In genomic region chr17:77404812-77405581, GRCh38 we compare ENCODE assay signal across 8 cellular contexts.
DNase-seq lines count a peak whose midpoint lies in the region; ATAC-seq and TF ChIP-seq lines count a peak whose summit lies in the region.

No MANE protein-coding gene starts in this region.

- peak overlapping the region; percentile 92 for H3K27ac Mint-ChIP-seq in activated T-helper 1 cell treated with anti-CD3 and anti-CD28 coated beads, Interleukin-12 subunit alpha, Interleukin-12 subunit beta, Interleukin-2, Interleukin-4 antibody, amounts not matched to agents 30 ng/mL and 10 ng/mL and 1 ng/mL, durations not matched to agents 14 hours and 24 hours and 36 hours

- peaks cover 88% of the 10 kb centered on the region for H3K4me1 Mint-ChIP-seq in activated T-helper 1 cell treated with anti-CD3 and anti-CD28 coated beads, Interleukin-12 subunit alpha, Interleukin-12 subunit beta, Interleukin-2, Interleukin-4 antibody, amounts not matched to agents 30 ng/mL and 10 ng/mL and 1 ng/mL, durations not matched to agents 14 hours and 24 hours and 36 hours (ENCODE audit: low read depth)

- peak overlapping the region; percentile 92 for H3K4me3 Mint-ChIP-seq in activated T-helper 1 cell treated with anti-CD3 and anti-CD28 coated beads, Interleukin-12 subunit alpha, Interleukin-12 subunit beta, Interleukin-2, Interleukin-4 antibody, amounts not matched to agents 30 ng/mL and 10 ng/mL and 1 ng/mL, durations not matched to agents 14 hours and 24 hours and 36 hours

- H3K27me3 ChIP-seq in DOHH2 (ENCODE audit: control insufficient read depth, low read length), result no peaks in the 10 kb centered on the region
- H3K27me3 ChIP-seq in GM23248 (replicated peaks; ENCODE audit: insufficient read depth), result no peaks in the 10 kb centered on the region
- no peaks in the 10 kb centered on the region for H3K27me3 ChIP-seq in OCI-LY1 (ENCODE audit: insufficient read depth, low read length)

- ATAC-seq in GM18909 (IDR thresholded peaks at IDR 0.05; ENCODE audit: poor library complexity, unreplicated experiment), result no peak
- ATAC-seq in HG03469 (IDR thresholded peaks at IDR 0.05; ENCODE audit: unreplicated experiment), result no peak

- H3K9me2 ChIP-seq in DOHH2 (replicated peaks; ENCODE audit: control insufficient read depth, low read length) (no peaks in the 10 kb centered on the region), GM23248 (ENCODE audit: insufficient read depth) (no peaks in the 10 kb centered on the region), OCI-LY1 (ENCODE audit: low read depth, low read length) (no peaks in the 10 kb centered on the region)

- peak overlapping the region; percentile 87 for H3K4me2 ChIP-seq in DOHH2 (ENCODE audit: low read length)
- peak overlapping the region; percentile 40 for H3K4me2 ChIP-seq in GM23248 (ENCODE audit: unreplicated experiment)
- peak overlapping the region; percentile 55 for H3K4me2 ChIP-seq in OCI-LY1 (ENCODE audit: low read length)

- DNase-seq in GM23248, result peak; percentile 88
- DNase-seq in activated T-helper 1 cell treated with anti-CD3 and anti-CD28 coated beads, Interleukin-12 subunit alpha, Interleukin-12 subunit beta, Interleukin-2, Interleukin-4 antibody, amounts not matched to agents 30 ng/mL and 10 ng/mL and 1 ng/mL, durations not matched to agents 14 hours and 24 hours and 36 hours (ENCODE audit: low spot score), result peak; percentile 83
- DNase-seq in cardiac septum (ENCODE audit: low spot score), result peak; percentile 91
- DNase-seq in stimulated activated CD4-positive, alpha-beta T cell treated with anti-CD3 and anti-CD28 coated beads, Interleukin-1b, Interleukin-23, amount 100 ng/mL, for 4 hours (ENCODE audit: low read depth in 2 of 2), result peak; percentile 61 to 78

- H3K36me3 Mint-ChIP-seq in activated T-helper 1 cell treated with anti-CD3 and anti-CD28 coated beads, Interleukin-12 subunit alpha, Interleukin-12 subunit beta, Interleukin-2, Interleukin-4 antibody, amounts not matched to agents 30 ng/mL and 10 ng/mL and 1 ng/mL, durations not matched to agents 14 hours and 24 hours and 36 hours (ENCODE audit: low read depth), result peaks cover 33% of the 10 kb centered on the region

- H3K27ac ChIP-seq in DOHH2 (ENCODE audit: low read depth, low read length) (peak overlapping the region; percentile 87), GM23248 (peak overlapping the region; percentile 65), OCI-LY1 (ENCODE audit: low read depth, low read length, poor library complexity, severe bottlenecking) (peak overlapping the region; percentile 87)

- H3K9ac ChIP-seq in GM23248, result peak overlapping the region; percentile 50
- H3K9ac ChIP-seq in OCI-LY1 (ENCODE audit: low read length), result peak overlapping the region; percentile 55

- 53 to 57% methylated on average over 20 of the region's 20 CpGs for WGBS in GM23248 (ENCODE audit: low coverage in 1 of 2, low lambda C conversion rate in 2 of 2, missing lambda C conversion rate in 2 of 2), 2 experiments

- in situ Hi-C loops in GM23248 (cut with MboI), result no loop called here

- H3K4me1 ChIP-seq in DOHH2 (ENCODE audit: control insufficient read depth, low read length), result peaks cover 66% of the 10 kb centered on the region
- H3K4me1 ChIP-seq in GM23248 (ENCODE audit: insufficient read depth), result peaks cover 52% of the 10 kb centered on the region
- H3K4me1 ChIP-seq in OCI-LY1 (ENCODE audit: insufficient read depth, low read length, severe bottlenecking), result peaks cover 58% of the 10 kb centered on the region

- no peaks in the 10 kb centered on the region for H3K9me3 Mint-ChIP-seq in activated T-helper 1 cell treated with anti-CD3 and anti-CD28 coated beads, Interleukin-12 subunit alpha, Interleukin-12 subunit beta, Interleukin-2, Interleukin-4 antibody, amounts not matched to agents 30 ng/mL and 10 ng/mL and 1 ng/mL, durations not matched to agents 14 hours and 24 hours and 36 hours

- peaks cover 11% of the 10 kb centered on the region for H3F3A ChIP-seq in DOHH2 (ENCODE audit: control insufficient read depth, insufficient read depth)
- no peaks in the 10 kb centered on the region; the same call in 1 of the 2 replicates for H3F3A ChIP-seq in GM23248 (ENCODE audit: insufficient read depth)
- H3F3A ChIP-seq in OCI-LY1 (ENCODE audit: insufficient read depth, low read length), result no peaks in the 10 kb centered on the region

- intact Hi-C loops in activated T-helper 1 cell treated with anti-CD3 and anti-CD28 coated beads, Interleukin-12 subunit alpha, Interleukin-12 subunit beta, Interleukin-2, Interleukin-4 antibody, amounts not matched to agents 30 ng/mL and 10 ng/mL and 1 ng/mL, durations not matched to agents 14 hours and 24 hours and 36 hours (cut with micrococcal nuclease), result loop anchor here (1.0 to 2.0 kb wide), 7 partner anchors 16 to 73 kb away; no protein-coding TSS in a partner anchor
- intact Hi-C loops in cardiac septum (cut with DNase I), result loop anchor here (5.0 kb wide), 2 partner anchors 73 to 87 kb away; no protein-coding TSS in a partner anchor

- H3K4me3 ChIP-seq in DOHH2 (ENCODE audit: low read length) (peak overlapping the region; percentile 70), GM23248 (no peak overlapping the region), OCI-LY1 (ENCODE audit: low read depth, low read length, poor library complexity, severe bottlenecking) (peak overlapping the region; percentile 52)

- TF ChIP-seq CTCF in DOHH2 (IDR thresholded peaks at IDR 0.05; ENCODE audit: low read depth, low read length, poor library complexity, severe bottlenecking) (no peak), OCI-LY1 (IDR thresholded peaks at IDR 0.05; ENCODE audit: low read length) (no peak)

- H3K79me2 ChIP-seq in DOHH2 (ENCODE audit: control insufficient read depth, low read length) (peaks cover 12% of the 10 kb centered on the region; the same call in 1 of the 2 replicates), GM23248 (ENCODE audit: insufficient read depth) (peaks cover 99% of the 10 kb centered on the region), OCI-LY1 (ENCODE audit: insufficient read depth, low read length) (no peaks in the 10 kb centered on the region)

- H3K9me3 ChIP-seq in DOHH2 (ENCODE audit: control insufficient read depth, insufficient read depth, low read length) (no peaks in the 10 kb centered on the region), GM23248 (ENCODE audit: low read depth) (no peaks in the 10 kb centered on the region), OCI-LY1 (ENCODE audit: low read length) (no peaks in the 10 kb centered on the region)

- no peaks in the 10 kb centered on the region for H3K27me3 Mint-ChIP-seq in activated T-helper 1 cell treated with anti-CD3 and anti-CD28 coated beads, Interleukin-12 subunit alpha, Interleukin-12 subunit beta, Interleukin-2, Interleukin-4 antibody, amounts not matched to agents 30 ng/mL and 10 ng/mL and 1 ng/mL, durations not matched to agents 14 hours and 24 hours and 36 hours (ENCODE audit: insufficient read depth)

- H3K36me3 ChIP-seq in DOHH2 (ENCODE audit: control insufficient read depth, low read length), result peaks cover 10% of the 10 kb centered on the region
- H3K36me3 ChIP-seq in GM23248 (ENCODE audit: low read depth), result no peaks in the 10 kb centered on the region
- no peaks in the 10 kb centered on the region for H3K36me3 ChIP-seq in OCI-LY1 (ENCODE audit: insufficient read depth, low read length)

- H2AFZ ChIP-seq in GM23248 (no peak overlapping the region), OCI-LY1 (ENCODE audit: low read length) (no peak overlapping the region)

- H4K20me1 ChIP-seq in DOHH2 (ENCODE audit: control insufficient read depth, insufficient read depth, low read depth, low read length), result no peaks in the 10 kb centered on the region
- no peaks in the 10 kb centered on the region for H4K20me1 ChIP-seq in GM23248 (ENCODE audit: insufficient read depth)
- H4K20me1 ChIP-seq in OCI-LY1 (ENCODE audit: insufficient read depth, low read length), result no peaks in the 10 kb centered on the region
